Comparison of ENCODE assay signal across 8 cellular contexts in the genomic region with DNA sequence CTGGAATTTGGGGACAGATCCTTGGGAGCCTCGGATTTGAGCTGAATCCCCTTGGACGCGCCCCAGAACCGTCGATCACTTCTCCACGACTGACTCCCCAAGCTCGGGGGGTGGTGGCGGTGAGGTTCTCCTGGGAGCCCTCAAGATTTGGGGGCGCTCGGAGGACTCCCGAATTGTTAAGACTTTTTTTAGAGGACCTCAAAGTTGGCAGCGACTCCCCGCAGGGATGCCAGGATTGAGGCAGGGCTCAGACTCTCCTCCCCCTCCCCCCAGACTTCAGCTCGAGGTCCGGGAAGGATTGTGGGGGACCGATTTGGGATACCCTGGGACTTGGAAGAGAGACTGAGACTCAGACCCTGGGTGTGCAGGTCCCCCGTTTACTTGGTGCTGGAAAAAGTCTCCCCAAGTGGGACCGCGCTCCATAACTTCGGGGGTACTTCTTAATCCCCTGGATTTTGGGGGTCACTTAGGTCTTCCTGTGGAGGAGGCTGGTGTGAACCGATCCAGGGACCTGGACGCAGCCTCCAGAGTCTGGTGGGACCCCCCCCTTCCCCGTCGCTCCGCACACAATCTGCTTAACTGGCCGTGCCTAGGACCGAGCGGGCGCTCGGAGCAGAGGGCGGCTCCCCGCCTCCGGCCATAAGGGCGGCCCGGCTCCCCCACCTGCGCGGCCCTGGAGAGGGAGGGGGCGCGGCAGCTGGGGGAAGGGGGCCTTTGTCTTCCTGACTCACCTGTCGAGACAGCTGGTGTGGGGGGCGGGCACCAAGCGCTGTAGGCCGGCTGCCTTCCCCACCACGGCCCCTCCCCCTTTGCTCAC. TPM values are rescaled to one million over a fixed set of nuclear protein-coding genes. Genes with fewer than 3 reads are reported as not detected.
DNase-seq lines count a peak whose midpoint lies in the region; ATAC-seq, FAIRE-seq and TF ChIP-seq lines count a peak whose summit lies in the region.

No MANE protein-coding gene starts in this region.

- H3K36me3 Mint-ChIP-seq in activated naive CD4-positive, alpha-beta T cell treated with anti-CD3 and anti-CD28 coated beads, Interleukin-2, amount 10 ng/mL, durations not matched to agents 7 days and 5 days: peaks cover 22% of the 10 kb centered on the region

- peaks cover 57% of the 10 kb centered on the region for H3K4me1 Mint-ChIP-seq in activated naive CD4-positive, alpha-beta T cell treated with anti-CD3 and anti-CD28 coated beads, Interleukin-2, amount 10 ng/mL, durations not matched to agents 7 days and 5 days

- H3K4me3 Mint-ChIP-seq in activated naive CD4-positive, alpha-beta T cell treated with anti-CD3 and anti-CD28 coated beads, Interleukin-2, amount 10 ng/mL, durations not matched to agents 7 days and 5 days: peak overlapping the region; percentile 87

- no peaks in the 10 kb centered on the region for H3K27me3 Mint-ChIP-seq in activated naive CD4-positive, alpha-beta T cell treated with anti-CD3 and anti-CD28 coated beads, Interleukin-2, amount 10 ng/mL, durations not matched to agents 7 days and 5 days

- H3K4me1 ChIP-seq in heart left ventricle: peaks cover 0 to 53% (median 23%) of the 10 kb centered on the region in 12 donors
- peaks cover 3% of the 10 kb centered on the region for H3K4me1 ChIP-seq in rectal smooth muscle tissue (ENCODE audit: control insufficient read depth, insufficient read depth, low read length)

- DNase-seq in GM06990 (ENCODE audit: extremely low read depth, insufficient read length): peak; percentile 65
- peak; percentile 56 for DNase-seq in NCI-H510A treated with DMSO at 0.1 percent for 48 hours (lab: John Stamatoyannopoulos, UW)
- peak; percentile 62 for DNase-seq in activated naive CD4-positive, alpha-beta T cell treated with anti-CD3 and anti-CD28 coated beads, Interleukin-2, amount 10 ng/mL, durations not matched to agents 7 days and 5 days
- peak in 3 of 5 donors; percentile 50 to 74 (median 73) for DNase-seq in heart left ventricle
- DNase-seq in RCC 7860 (ENCODE audit: low spot score): no peak

- no peak for FAIRE-seq in RCC 7860 (lab: Jason Lieb, UNC)

- ATAC-seq in heart left ventricle (peak in 3 of 4 donors; percentile 4 to 25 (median 7)), GM18519 (IDR thresholded peaks at IDR 0.05; ENCODE audit: low FRiP score, unreplicated experiment) (no peak), HG02571 (IDR thresholded peaks at IDR 0.05; ENCODE audit: unreplicated experiment) (no peak)

- H3K27ac ChIP-seq in heart left ventricle (peak overlapping the region; percentile 84 to 99 (median 96)), rectal smooth muscle tissue (ENCODE audit: low read depth, low read length) (peak overlapping the region; percentile 98)

- 0 to 1% (median 0%) methylated on average over 27 to 44 of the region's 44 CpGs for WGBS in heart left ventricle, 4 donors

- CTCF ChIA-PET in activated naive CD4-positive, alpha-beta T cell treated with anti-CD3 and anti-CD28 coated beads, Interleukin-2, amount 10 ng/mL, durations not matched to agents 7 days and 5 days (lab: Charles Lee): interaction anchor here (0.7 to 0.9 kb wide), 2 partner anchors 14 to 23 kb away, joined by 3 to 4 read pairs; no protein-coding TSS in a partner anchor

- TF ChIP-seq CTCF in GM06990 (IDR thresholded peaks at IDR 0.05; ENCODE audit: insufficient read depth, low read length, poor library complexity, severe bottlenecking) (no peak), heart left ventricle (IDR thresholded peaks at IDR 0.05) (no peak)

- intact Hi-C loops in heart left ventricle (cut with DNase I): loop anchor here in 3 of 10 donors (5.0 kb wide), 3 partner anchors 74 to 184 kb away; a partner anchor contains a TSS

- peak overlapping the region; percentile 99 for H3K9ac ChIP-seq in rectal smooth muscle tissue (ENCODE audit: low read length)

- H3K9me3 Mint-ChIP-seq in activated naive CD4-positive, alpha-beta T cell treated with anti-CD3 and anti-CD28 coated beads, Interleukin-2, amount 10 ng/mL, durations not matched to agents 7 days and 5 days: no peaks in the 10 kb centered on the region

- peaks cover 1% of the 10 kb centered on the region for H3K36me3 ChIP-seq in GM06990 (ENCODE audit: control insufficient read depth, insufficient read depth, low read length)
- H3K36me3 ChIP-seq in heart left ventricle: peaks cover 0 to 19% (median 0%) of the 10 kb centered on the region in 9 donors
- H3K36me3 ChIP-seq in rectal smooth muscle tissue (ENCODE audit: control insufficient read depth, insufficient read depth, low read length): no peaks in the 10 kb centered on the region

- no peaks in the 10 kb centered on the region for H3K9me3 ChIP-seq in heart left ventricle

- TF ChIP-seq POLR2A in heart left ventricle (IDR thresholded peaks at IDR 0.05): no peak

- H3K4me3 ChIP-seq in GM06990 (replicated peaks; ENCODE audit: low read depth, low read length): peak overlapping the region; percentile 79
- H3K4me3 ChIP-seq in heart left ventricle: peak overlapping the region; percentile 78 to 100 (median 96)
- peak overlapping the region; percentile 99 for H3K4me3 ChIP-seq in rectal smooth muscle tissue (ENCODE audit: low read length)

- peak overlapping the region; percentile 74 for H3K27ac Mint-ChIP-seq in activated naive CD4-positive, alpha-beta T cell treated with anti-CD3 and anti-CD28 coated beads, Interleukin-2, amount 10 ng/mL, durations not matched to agents 7 days and 5 days

- H3K27me3 ChIP-seq in GM06990 (replicated peaks; ENCODE audit: control insufficient read depth, insufficient read depth, low read length) (no peaks in the 10 kb centered on the region), heart left ventricle (no peaks in the 10 kb centered on the region), rectal smooth muscle tissue (ENCODE audit: control insufficient read depth, insufficient read depth, low read length) (no peaks in the 10 kb centered on the region)

RNA-seq across cellular contexts. Expression of a gene that starts 0.8 kb away (rescaled TPM):
- 100 to 1,000 TPM in 1 of 9 donors, 10 to 100 TPM in 8; 31.2 to 106 (median 46.8) TPM for total RNA-seq in heart left ventricle
- polyA plus RNA-seq in heart left ventricle: 10 to 100 TPM; 50.9 to 74.9 TPM

RNA-seq across cellular contexts. Expression of a gene that starts 9.8 kb away (rescaled TPM):
- total RNA-seq in heart left ventricle: 1 to 10 TPM in 1 of 9 donors, under 1 TPM in 3, not detected in 5; 0.56 to 2.7 (median 0.65) TPM
- polyA plus RNA-seq in heart left ventricle: under 1 TPM; 0.23 to 0.78 TPM

RNA-seq across cellular contexts. Expression of a gene that starts 11.2 kb away (rescaled TPM):
- total RNA-seq in heart left ventricle: 10 to 100 TPM; 12.9 to 33.0 (median 26.9) TPM
- polyA plus RNA-seq in heart left ventricle: 10 to 100 TPM; 12.1 to 14.2 TPM

RNA-seq across cellular contexts. Expression of a gene that starts 40.3 kb away (rescaled TPM):
- 100 to 1,000 TPM in 1 of 9 donors, 10 to 100 TPM in 1, 1 to 10 TPM in 4, under 1 TPM in 3; 0.23 to 107 (median 1.1) TPM for total RNA-seq in heart left ventricle
- polyA plus RNA-seq in heart left ventricle: 1 to 10 TPM; 1.4 to 8.0 TPM

Comparison
In these comparisons a context has a peak if more than half of its experiments do, and no peak if none do; other contexts are left out.
1. ATAC-seq: peak in heart left ventricle (3 of 4); none in GM18519 (single experiment) and HG02571 (single experiment).
2. Peak in every context shown above with its lines, with median percentiles within 50 percentile points of each other: H3K4me3 ChIP-seq.